In genomic region chr20:49680475-49680874, GRCh38 we compare ENCODE assay signal across 1 cellular context.
TF ChIP-seq lines count a peak whose summit lies in the region.

No MANE protein-coding gene starts in this region.

TF ChIP-seq in HCT116, 20 proteins besides CTCF, POLR2A, EP300 and RAD21:
- TF ChIP-seq CBX3 (IDR thresholded peaks at IDR 0.05; ENCODE audit: low read depth): no peak
- peak; percentile 26; the same call in 1 of the 2 replicates for TF ChIP-seq CEBPB (IDR thresholded peaks at IDR 0.05; ENCODE audit: low read depth)
